ENCODE assay signal across 8 cellular contexts in genomic region chr2:201363857-201364560, GRCh38. TPM values are rescaled to one million over a fixed set of nuclear protein-coding genes. Genes with fewer than 3 reads are reported as not detected.
DNase-seq lines count a peak whose midpoint lies in the region; ATAC-seq, FAIRE-seq and TF ChIP-seq lines count a peak whose summit lies in the region.

No MANE protein-coding gene starts in this region.

- TF ChIP-seq POLR2A in Peyer's patch (IDR thresholded peaks at IDR 0.05) (no peak), body of pancreas (IDR thresholded peaks at IDR 0.05) (no peak)

- peaks cover 0 to 16% (median 0%) of the 10 kb centered on the region in 3 donors for H3K36me3 ChIP-seq in Peyer's patch
- no peaks in the 10 kb centered on the region for H3K36me3 ChIP-seq in body of pancreas (replicated peaks in 1 of 2; ENCODE audit: insufficient read depth in 1 of 2, low read depth in 2 of 2)
- peaks cover 1 to 6% of the 10 kb centered on the region in 2 experiments for H3K36me3 ChIP-seq in keratinocyte (ENCODE audit: control insufficient read depth in 2 of 2, extremely low read depth in 1 of 2, insufficient read depth in 2 of 2, low read length in 2 of 2)
- H3K36me3 ChIP-seq in thoracic aorta = peaks cover 10% of the 10 kb centered on the region

- no peaks in the 10 kb centered on the region for H3K9me1 ChIP-seq in keratinocyte (ENCODE audit: control insufficient read depth, extremely low read depth, insufficient read depth, low read length)

- DNase-seq in AG09319 (ENCODE audit: extremely low read depth, low read depth) (peak; percentile 31), GM12864 (ENCODE audit: low read depth) (peak; percentile 18), Peyer's patch (peak in 1 of 3 donors; percentile 57), body of pancreas (peak in 2 of 4 donors; percentile 13 to 33), keratinocyte (ENCODE audit: low read depth, low spot score) (peak; percentile 64), thoracic aorta (ENCODE audit: low spot score) (no peak), urothelium cell line (ENCODE audit: low spot score) (no peak)

- H3K4me2 ChIP-seq in keratinocyte (ENCODE audit: control insufficient read depth, extremely low read depth, insufficient read depth, low read depth, low read length) = no peak overlapping the region

- no peaks in the 10 kb centered on the region for H4K20me1 ChIP-seq in keratinocyte (ENCODE audit: control insufficient read depth, extremely low read depth, insufficient read depth, low read length)

- H3K4me1 ChIP-seq in Peyer's patch = no peaks in the 10 kb centered on the region
- no peaks in the 10 kb centered on the region for H3K4me1 ChIP-seq in body of pancreas
- peaks cover 2% of the 10 kb centered on the region for H3K4me1 ChIP-seq in keratinocyte (ENCODE audit: control insufficient read depth, extremely low read depth, insufficient read depth, low read length)
- no peaks in the 10 kb centered on the region for H3K4me1 ChIP-seq in thoracic aorta (ENCODE audit: control insufficient read depth in 1 of 2, low read depth in 2 of 2)

- H3K9me3 ChIP-seq in Peyer's patch = peaks cover 0 to 5% (median 0%) of the 10 kb centered on the region in 4 donors
- H3K9me3 ChIP-seq in body of pancreas = no peaks in the 10 kb centered on the region
- H3K9me3 ChIP-seq in keratinocyte (ENCODE audit: control insufficient read depth, low read depth, low read length) = peaks cover 5% of the 10 kb centered on the region
- H3K9me3 ChIP-seq in thoracic aorta = no peaks in the 10 kb centered on the region

- H3K27me3 ChIP-seq in Peyer's patch (no peaks in the 10 kb centered on the region), body of pancreas (no peaks in the 10 kb centered on the region), keratinocyte (ENCODE audit: control insufficient read depth, extremely low read depth, insufficient read depth, low read length) (no peaks in the 10 kb centered on the region), thoracic aorta (replicated peaks; ENCODE audit: insufficient read depth) (no peaks in the 10 kb centered on the region)

- H3K27ac ChIP-seq in Peyer's patch (no peak overlapping the region), body of pancreas (no peak overlapping the region), keratinocyte (ENCODE audit: control insufficient read depth, insufficient read depth, low read length) (no peak overlapping the region), thoracic aorta (no peak overlapping the region)

- FAIRE-seq in keratinocyte (lab: Jason Lieb, UNC) (peak; percentile 77), urothelium cell line (lab: Jason Lieb, UNC) (no peak)

- ATAC-seq in HG03442 (IDR thresholded peaks at IDR 0.05; ENCODE audit: unreplicated experiment) (peak; percentile 64), body of pancreas (peak; percentile 60), thoracic aorta (ENCODE audit: insufficient number of reproducible peaks, low FRiP score, low read depth) (no peak)

- no peak overlapping the region for H2AFZ ChIP-seq in keratinocyte (ENCODE audit: control insufficient read depth, low read length)

- WGBS in body of pancreas, 2 donors = 71 to 74% methylated on average over 2 of the region's 2 CpGs

- intact Hi-C loops in body of pancreas (cut with DNase I) = no loop called here

- TF ChIP-seq CTCF in AG09319 (IDR thresholded peaks at IDR 0.05; ENCODE audit: low read depth, low read length) (peak; percentile 86), GM12864 (IDR thresholded peaks at IDR 0.05; ENCODE audit: low read depth, low read length, missing control alignments) (peak; percentile 87), Peyer's patch (IDR thresholded peaks at IDR 0.05) (peak; percentile 67 to 91 (median 85)), body of pancreas (IDR thresholded peaks at IDR 0.05) (peak; percentile 36 to 81 (median 71)), keratinocyte (optimal IDR thresholded peaks at IDR 0.05 in 1 of 3, IDR thresholded peaks at IDR 0.05 in 1 of 3, conservative IDR thresholded peaks at IDR 0.05 in 1 of 3; ENCODE audit: extremely low read depth in 1 of 3, insufficient read depth in 2 of 3, low read length in 3 of 3) (peak; percentile 41 to 87 (median 84)), thoracic aorta (IDR thresholded peaks at IDR 0.05) (peak; percentile 67)

- no peak overlapping the region for H3K9ac ChIP-seq in keratinocyte (ENCODE audit: control insufficient read depth, extremely low read depth, insufficient read depth, low read length)

- dilution Hi-C loops in keratinocyte (cut with MboI; ENCODE audit: extremely low pct_ligation_motif_present, low sequenced_read_pairs) = no loop called here

- H3K4me3 ChIP-seq in GM12864 (ENCODE audit: low read depth, low read length) (no peak overlapping the region), Peyer's patch (no peak overlapping the region), body of pancreas (no peak overlapping the region), keratinocyte (ENCODE audit: control insufficient read depth in 2 of 3, extremely low read depth in 1 of 3, insufficient read depth in 2 of 3, low read depth in 1 of 3, low read length in 3 of 3) (no peak overlapping the region), thoracic aorta (no peak overlapping the region)

- no peaks in the 10 kb centered on the region for H3K79me2 ChIP-seq in keratinocyte (ENCODE audit: control insufficient read depth, insufficient read depth, low read length)

RNA-seq across cellular contexts. Expression of gene FLACC1, which starts 6.9 kb away (rescaled TPM):
- total RNA-seq in Peyer's patch (1 to 10 TPM in 3 of 4 donors, not detected in 1; 3.3 to 7.8 (median 6.6) TPM), body of pancreas (1 to 10 TPM in 1 of 2 donors, under 1 TPM in 1; 0.78 to 2.3 TPM), thoracic aorta (10 to 100 TPM in 1 of 2 donors, 1 to 10 TPM in 1; 4.2 to 11.1 TPM)
- 0.12 to 0.43 TPM (median 0.35 TPM) in 3 replicates for polyA plus RNA-seq in keratinocyte
- polyA plus RNA-seq in keratinocyte (2011; ENCODE audit: low read depth) = 1.3 TPM
- 0.28 TPM in 1 of 2 replicates, not detected in the other for polyA plus RNA-seq in keratinocyte (2011; cell fraction: cytosol; rRNA removed)
- polyA plus RNA-seq in keratinocyte (2011; cell fraction: nucleus; rRNA removed) = 0.69 and 1.7 TPM in 2 replicates
- polyA plus RNA-seq in keratinocyte (2012; ENCODE audit: low replicate concordance) = 0.18 TPM in 1 of 2 replicates, not detected in the other
- 0.46 to 1.1 TPM in 2 of 3 replicates, not detected in the other for polyA minus RNA-seq in keratinocyte
- polyA minus RNA-seq in keratinocyte (2011; cell fraction: cytosol; rRNA and poly(A)+ RNA removed) = not detected
- polyA minus RNA-seq in keratinocyte (2011; cell fraction: nucleus; rRNA and poly(A)+ RNA removed) = 1.3 and 1.5 TPM in 2 replicates

Comparison
In these comparisons a context has a peak if more than half of its experiments do, and no peak if none do; other contexts are left out.
1. DNase-seq: peak in AG09319 (single experiment), GM12864 (single experiment) and keratinocyte (single experiment); none in thoracic aorta (single experiment) and urothelium cell line (single experiment).
2. Peak in every context shown above with its lines, with median percentiles within 50 percentile points of each other: CTCF ChIP-seq.